ENCODE assay signal across 11 cellular contexts in the genomic region with DNA sequence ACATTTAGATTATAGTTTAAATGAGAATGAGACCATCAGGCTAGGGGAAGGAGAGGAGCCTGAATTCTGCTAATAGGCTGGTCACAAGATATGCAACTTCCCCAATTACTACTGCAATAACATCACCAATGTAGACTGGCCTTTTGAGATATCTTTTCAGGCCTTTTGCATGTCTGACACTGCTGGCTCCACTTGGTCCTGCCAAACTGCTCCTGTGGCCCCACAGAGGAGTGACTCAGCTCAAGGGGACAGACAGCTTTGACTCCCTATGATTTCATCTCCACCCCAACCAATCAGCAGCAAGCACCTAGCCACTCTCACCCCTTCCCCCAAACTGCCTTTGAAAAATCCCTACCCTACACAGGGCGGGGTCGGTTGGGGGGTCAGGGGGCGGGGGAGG. TPM values are rescaled to one million over a fixed set of nuclear protein-coding genes. Genes with fewer than 3 reads are reported as not detected.
DNase-seq lines count a peak whose midpoint lies in the region; ATAC-seq, FAIRE-seq and TF ChIP-seq lines count a peak whose summit lies in the region.
"Had no signal": no experiment of that assay in that cellular context is flagged by ENCODE, and none has a peak within 500 bp of the region (broad histone marks: within the 10 kb centered on the region; RNA-seq: fewer than 3 reads in every experiment).

No MANE protein-coding gene starts in this region.

- TF ChIP-seq CTCF in natural killer cell (IDR thresholded peaks at IDR 0.05) (no peak), D721Med (IDR thresholded peaks at IDR 0.05; ENCODE audit: insufficient read depth, missing control alignments) (no peak)

- peak overlapping the region; percentile 30 for H3K27ac Mint-ChIP-seq in activated naive CD8-positive, alpha-beta T cell
- no peak overlapping the region for H3K27ac Mint-ChIP-seq in natural killer cell

- peak; percentile 7 to 44 (median 18) for ATAC-seq in natural killer cell
- ATAC-seq: gastrocnemius medialis had no signal

- DNase-seq in activated CD4-positive, alpha-beta T cell treated with anti-CD3 and anti-CD28 coated beads for 48 hours: peak; percentile 56
- no peak for DNase-seq in activated CD4-positive, alpha-beta T cell treated with anti-CD3 and anti-CD28 coated beads, Interleukin-2, amount 50 U/mL, for 4 hours
- DNase-seq in NCI-H69 (lab: John Stamatoyannopoulos, UW) (peak; percentile 58), natural killer cell (no peak), DMS79 (lab: John Stamatoyannopoulos, UW) (no peak), NCI-H2081 treated with DMSO at 0.1 percent for 48 hours (lab: John Stamatoyannopoulos, UW) (no peak), D721Med (ENCODE audit: insufficient read length, low spot score) (no peak)
- DNase-seq: gastrocnemius medialis, GDM1, NCI-H1694 treated with DMSO at 0.1 percent for 48 hours had no signal

- peaks cover 81% of the 10 kb centered on the region for H3K4me1 Mint-ChIP-seq in activated naive CD8-positive, alpha-beta T cell (ENCODE audit: low read depth)
- peaks cover 71 to 75% of the 10 kb centered on the region in 2 donors for H3K4me1 Mint-ChIP-seq in natural killer cell

- FAIRE-seq in D721Med (lab: Jason Lieb, UNC): no peak

- intact Hi-C loops in natural killer cell (cut with micrococcal nuclease): loop anchor here (2.0 kb wide), 1 partner anchor 14 kb away; no protein-coding TSS in a partner anchor

- H3K36me3 Mint-ChIP-seq in activated naive CD8-positive, alpha-beta T cell: peaks cover 6% of the 10 kb centered on the region
- no peaks in the 10 kb centered on the region for H3K36me3 Mint-ChIP-seq in natural killer cell

- peak overlapping the region; percentile 8 for H3K4me3 Mint-ChIP-seq in activated naive CD8-positive, alpha-beta T cell
- peak overlapping the region; percentile 37 for H3K4me3 Mint-ChIP-seq in natural killer cell

- no peaks in the 10 kb centered on the region for H3K27me3 Mint-ChIP-seq in activated naive CD8-positive, alpha-beta T cell
- no peaks in the 10 kb centered on the region for H3K27me3 Mint-ChIP-seq in natural killer cell (ENCODE audit: low read depth in 2 of 2)

- H3K9me3 Mint-ChIP-seq in activated naive CD8-positive, alpha-beta T cell (ENCODE audit: low read depth): no peaks in the 10 kb centered on the region
- H3K9me3 Mint-ChIP-seq in natural killer cell: no peaks in the 10 kb centered on the region

RNA-seq across cellular contexts. Expression of a gene that starts 22.8 kb away (rescaled TPM):
- 10 to 100 TPM; 48.3 to 50.7 (median 48.5) TPM for total RNA-seq in natural killer cell

Comparison
In these comparisons a context has a peak if more than half of its experiments do, and no peak if none do; other contexts are left out.
1. DNase-seq: peak in activated CD4-positive, alpha-beta T cell treated with anti-CD3 and anti-CD28 coated beads for 48 hours (single experiment) and NCI-H69 (single experiment); none in activated CD4-positive, alpha-beta T cell treated with anti-CD3 and anti-CD28 coated beads, Interleukin-2, amount 50 U/mL, for 4 hours (0 of 2), natural killer cell (single experiment), DMS79 (single experiment), NCI-H2081 treated with DMSO at 0.1 percent for 48 hours (single experiment) and D721Med (single experiment).